ENCODE assay signal across 13 cellular contexts in genomic region chr7:129493555-129493954, GRCh38. TPM values are rescaled to one million over a fixed set of nuclear protein-coding genes. Genes with fewer than 3 reads are reported as not detected.
DNase-seq lines count a peak whose midpoint lies in the region; ATAC-seq and TF ChIP-seq lines count a peak whose summit lies in the region.
"Had no signal": no experiment of that assay in that cellular context is flagged by ENCODE, and none has a peak within 500 bp of the region (broad histone marks: within the 10 kb centered on the region; RNA-seq: fewer than 3 reads in every experiment).

No MANE protein-coding gene starts in this region.

- H3K9me3 ChIP-seq in OCI-LY3 (ENCODE audit: insufficient read depth, low read length) = no peaks in the 10 kb centered on the region
- H3K9me3 ChIP-seq in tibial artery = no peaks in the 10 kb centered on the region
- H3K9me3 ChIP-seq: left ventricle myocardium inferior, transverse colon had no signal

- no peaks in the 10 kb centered on the region for H4K20me1 ChIP-seq in OCI-LY3 (ENCODE audit: insufficient read depth, low read length)

- H3K9ac ChIP-seq in OCI-LY3 (ENCODE audit: low read length) = no peak overlapping the region

- H3K27ac ChIP-seq in OCI-LY3 (ENCODE audit: low read length) = no peak overlapping the region
- no peak overlapping the region for H3K27ac ChIP-seq in tibial artery
- H3K27ac ChIP-seq: HL-60, left ventricle myocardium inferior, transverse colon had no signal

- H3K36me3 ChIP-seq in OCI-LY3 (replicated peaks; ENCODE audit: low read depth, low read length) = no peaks in the 10 kb centered on the region
- H3K36me3 ChIP-seq in tibial artery = no peaks in the 10 kb centered on the region
- H3K36me3 ChIP-seq: left ventricle myocardium inferior, transverse colon had no signal

- intact Hi-C loops in Right ventricle myocardium superior (cut with DNase I) = no loop called here
- intact Hi-C loops in tibial artery (cut with DNase I; ENCODE audit: low total_unique reads) = no loop called here

- ATAC-seq in GM18502 (IDR thresholded peaks at IDR 0.05; ENCODE audit: poor library complexity, unreplicated experiment) = peak; percentile 38
- peak; percentile 32 for ATAC-seq in esophagus mucosa
- ATAC-seq in Right ventricle myocardium superior (ENCODE audit: poor library complexity) = no peak

- H3K27me3 ChIP-seq in OCI-LY3 (ENCODE audit: low read depth, low read length) (no peaks in the 10 kb centered on the region), tibial artery (peaks cover 0 to 3% of the 10 kb centered on the region in 2 donors)
- H3K27me3 ChIP-seq: transverse colon had no signal

- in situ Hi-C loops in ACHN (cut with HindIII; ENCODE audit: low pct_ligation_motif_present, low pct_unique_long_range_greater_than_20kb, low sequenced_read_pairs) = no loop called here

- H3K4me2 ChIP-seq in OCI-LY3 (ENCODE audit: low read length) = peak overlapping the region; percentile 2; the same call in 1 of the 2 replicates

- H3K4me3 ChIP-seq in OCI-LY3 (ENCODE audit: low read length) (no peak overlapping the region), tibial artery (no peak overlapping the region)
- H3K4me3 ChIP-seq: left ventricle myocardium inferior, transverse colon had no signal

- no peak for TF ChIP-seq POLR2A in erythroblast (IDR thresholded peaks at IDR 0.05; ENCODE audit: low read length)

- H3K4me1 ChIP-seq in OCI-LY3 (ENCODE audit: low read length) = peaks cover 11% of the 10 kb centered on the region
- H3K4me1 ChIP-seq in tibial artery = no peaks in the 10 kb centered on the region
- H3K4me1 ChIP-seq: left ventricle myocardium inferior, transverse colon had no signal

- TF ChIP-seq CTCF in OCI-LY3 (IDR thresholded peaks at IDR 0.05; ENCODE audit: low read depth, low read length) (peak; percentile 48), tibial artery (IDR thresholded peaks at IDR 0.05) (no peak)

- peak; percentile 18 for DNase-seq in ACHN
- DNase-seq in erythroblast (lab: John Stamatoyannopoulos, UW) = no peak
- no peak for DNase-seq in effector CD4-positive, alpha-beta T cell
- no peak for DNase-seq in Right ventricle myocardium superior
- DNase-seq in tibial artery = no peak
- DNase-seq: DMS 273 treated with DMSO at 0.1 percent for 48 hours; left ventricle myocardium inferior; stimulated activated CD4-positive, alpha-beta T cell treated with anti-CD3 and anti-CD28 coated beads, Interleukin-15, amount 100 ng/mL, for 24 hours; transverse colon had no signal

- no peak overlapping the region for H2AFZ ChIP-seq in OCI-LY3 (ENCODE audit: low read depth, low read length)

- no peaks in the 10 kb centered on the region for H3K79me2 ChIP-seq in OCI-LY3 (ENCODE audit: low read length)

RNA-seq across cellular contexts. Expression of gene SMKR1, which starts 8.8 kb away (rescaled TPM):
- not detected for total RNA-seq in esophagus mucosa
- not detected for total RNA-seq in Right ventricle myocardium superior
- total RNA-seq: left ventricle myocardium inferior, transverse colon had no signal

RNA-seq across cellular contexts. Expression of gene STRIP2, which starts 59.3 kb away (rescaled TPM):
- total RNA-seq in esophagus mucosa (3.4 TPM), Right ventricle myocardium superior (16.2 TPM)
